1 cellular context compared by ENCODE assay signal in genomic region chr1:196856053-196856452, GRCh38.
TF ChIP-seq lines count a peak whose summit lies in the region.

No MANE protein-coding gene starts in this region.

TF ChIP-seq in K562, 482 proteins besides CTCF, POLR2A, EP300 and RAD21:
- TF ChIP-seq JUNB (CRISPR knock-in tag; conservative IDR thresholded peaks at IDR 0.05) (no peak), ZFX (CRISPR knock-in tag; IDR thresholded peaks at IDR 0.05) (0 out of 2 replicates have a peak, but pooled peaks have one; percentile 22)
